In genomic region chr10:8044331-8044907, GRCh38 we compare ENCODE assay signal across 14 cellular contexts. TPM values are rescaled to one million over a fixed set of nuclear protein-coding genes. Genes with fewer than 3 reads are reported as not detected.
DNase-seq lines count a peak whose midpoint lies in the region; ATAC-seq, FAIRE-seq and TF ChIP-seq lines count a peak whose summit lies in the region.
"Had no signal": no experiment of that assay in that cellular context is flagged by ENCODE, and none has a peak within 500 bp of the region (broad histone marks: within the 10 kb centered on the region; RNA-seq: fewer than 3 reads in every experiment).

No MANE protein-coding gene starts in this region.

- peak overlapping the region; percentile 45 for H3K27ac Mint-ChIP-seq in T-helper 2 cell treated with Interferon-gamma antibody and Interleukin-4, amounts not matched to agents 5 μg/mL and 100 μg/mL, for 36 hours
- peak overlapping the region; percentile 79 to 89 (median 88) for H3K27ac Mint-ChIP-seq in IgD-negative memory B cell

- peak overlapping the region; percentile 81 for H3K4me3 Mint-ChIP-seq in T-helper 2 cell treated with Interferon-gamma antibody and Interleukin-4, amounts not matched to agents 5 μg/mL and 100 μg/mL, for 36 hours
- peak overlapping the region; percentile 13 to 58 (median 31) for H3K4me3 Mint-ChIP-seq in IgD-negative memory B cell

- dilution Hi-C loops in endothelial cell of umbilical vein (cut with MboI; ENCODE audit: extremely low pct_ligation_motif_present, low sequenced_read_pairs) = no loop called here

- peaks cover 66% of the 10 kb centered on the region for H3K27me3 Mint-ChIP-seq in T-helper 2 cell treated with Interferon-gamma antibody and Interleukin-4, amounts not matched to agents 5 μg/mL and 100 μg/mL, for 36 hours (ENCODE audit: low read depth)
- peaks cover 86% of the 10 kb centered on the region for H3K27me3 Mint-ChIP-seq in IgD-negative memory B cell

- no peak for ATAC-seq in HG02571 (IDR thresholded peaks at IDR 0.05; ENCODE audit: unreplicated experiment)
- ATAC-seq in GM21528 (IDR thresholded peaks at IDR 0.05; ENCODE audit: low FRiP score, unreplicated experiment) = no peak

- no peak overlapping the region for H3K9ac ChIP-seq in endothelial cell of umbilical vein (replicated peaks; ENCODE audit: extremely low read depth, insufficient read depth, low read length)

- DNase-seq in T-helper 2 cell treated with Interferon-gamma antibody and Interleukin-4, amounts not matched to agents 5 μg/mL and 100 μg/mL, for 36 hours (ENCODE audit: low spot score) = no peak
- DNase-seq in T-helper 2 cell (no peak), endothelial cell of umbilical vein (ENCODE audit: low read depth, low spot score) (peak; percentile 20), retina (peak; percentile 27), GM13976 (ENCODE audit: low spot score) (no peak)
- DNase-seq: EL; NCI-H187 treated with DMSO at 0.1 percent for 48 hours; NK-92 treated with Interleukin-12 subunit alpha and Interleukin-12 subunit beta, amount 100 ng/mL, for 24 hours; T1000 had no signal

- in situ Hi-C loops in GM13976 (cut with MboI; ENCODE audit: low sequenced_read_pairs, unreplicated experiment) = no loop called here

- no peaks in the 10 kb centered on the region for H3K9me3 ChIP-seq in endothelial cell of umbilical vein (replicated peaks; ENCODE audit: control insufficient read depth, insufficient read depth, low read length)

- intact Hi-C loops in endothelial cell of umbilical vein (cut with micrococcal nuclease) = no loop called here

- peaks cover 16% of the 10 kb centered on the region for H3K79me2 ChIP-seq in endothelial cell of umbilical vein (ENCODE audit: control insufficient read depth, insufficient read depth, low read length)

- peaks cover 66% of the 10 kb centered on the region for H3K4me1 Mint-ChIP-seq in T-helper 2 cell treated with Interferon-gamma antibody and Interleukin-4, amounts not matched to agents 5 μg/mL and 100 μg/mL, for 36 hours (ENCODE audit: low read depth)
- peaks cover 17 to 40% (median 38%) of the 10 kb centered on the region in 3 donors for H3K4me1 Mint-ChIP-seq in IgD-negative memory B cell

- no TSS peak for BruUV-seq in endothelial cell of umbilical vein (replicated peaks; lab: Mats Ljungman, UMichigan)

- no peak for TF ChIP-seq POLR2A in endothelial cell of umbilical vein (IDR thresholded peaks at IDR 0.05; ENCODE audit: low read depth, low read length)

- no peaks in the 10 kb centered on the region for H3K9me3 Mint-ChIP-seq in T-helper 2 cell treated with Interferon-gamma antibody and Interleukin-4, amounts not matched to agents 5 μg/mL and 100 μg/mL, for 36 hours
- H3K9me3 Mint-ChIP-seq in IgD-negative memory B cell = peaks cover 0 to 2% (median 1%) of the 10 kb centered on the region in 3 donors

- H3K36me3 ChIP-seq in endothelial cell of umbilical vein (ENCODE audit: control insufficient read depth in 2 of 2, extremely low read depth in 1 of 2, insufficient read depth in 2 of 2, low read length in 2 of 2) = no peaks in the 10 kb centered on the region

- no peaks in the 10 kb centered on the region for H4K20me1 ChIP-seq in endothelial cell of umbilical vein (replicated peaks; ENCODE audit: control insufficient read depth, extremely low read depth, insufficient read depth, low read length)

- FAIRE-seq in endothelial cell of umbilical vein (lab: Jason Lieb, UNC) = no peak
- FAIRE-seq: frontal cortex had no signal

- H2AFZ ChIP-seq in endothelial cell of umbilical vein (ENCODE audit: low read depth, low read length) = peak overlapping the region; percentile 75

- H3K4me3 ChIP-seq in endothelial cell of umbilical vein (replicated peaks in 1 of 3; ENCODE audit: insufficient read depth in 1 of 3, low read depth in 1 of 3, low read length in 3 of 3) = peak overlapping the region in 2 of 3 experiments; percentile 1 to 63

- H3K4me1 ChIP-seq in endothelial cell of umbilical vein (ENCODE audit: control insufficient read depth, extremely low read depth, insufficient read depth, low read length) = peaks cover 73% of the 10 kb centered on the region

- H3K4me2 ChIP-seq in endothelial cell of umbilical vein (ENCODE audit: insufficient read depth, low read length) = peak overlapping the region; percentile 93

- H3K27me3 ChIP-seq in endothelial cell of umbilical vein (ENCODE audit: control insufficient read depth in 2 of 2, insufficient read depth in 2 of 2, low read length in 2 of 2) = peaks cover 7 to 15% of the 10 kb centered on the region in 2 experiments

- H3K27ac ChIP-seq in endothelial cell of umbilical vein (ENCODE audit: insufficient read depth, low read depth, low read length) = peak overlapping the region; percentile 7

- POLR2A ChIA-PET in endothelial cell of umbilical vein (lab: Charles Lee) = no interaction called here

- CTCF ChIA-PET in endothelial cell of umbilical vein (lab: Charles Lee) = interaction anchor here (1.7 kb wide), 1 partner anchor 17 kb away, joined by 4 read pairs; no protein-coding TSS in a partner anchor

- no peaks in the 10 kb centered on the region for H3K9me1 ChIP-seq in endothelial cell of umbilical vein (replicated peaks; ENCODE audit: control insufficient read depth, extremely low read depth, insufficient read depth, low read length)

- no peak for TF ChIP-seq CTCF in endothelial cell of umbilical vein (IDR thresholded peaks at IDR 0.05; ENCODE audit: extremely low read depth in 1 of 2, insufficient read depth in 1 of 2, low read depth in 1 of 2, low read length in 2 of 2)
- TF ChIP-seq CTCF in GM13976 (IDR thresholded peaks at IDR 0.05; ENCODE audit: borderline replicate concordance, control extremely low read depth, extremely low read depth, insufficient read depth, missing control alignments) = no peak

- peaks cover 13% of the 10 kb centered on the region for H3K36me3 Mint-ChIP-seq in T-helper 2 cell treated with Interferon-gamma antibody and Interleukin-4, amounts not matched to agents 5 μg/mL and 100 μg/mL, for 36 hours (ENCODE audit: low read depth)
- peaks cover 3% of the 10 kb centered on the region for H3K36me3 Mint-ChIP-seq in IgD-negative memory B cell

TF ChIP-seq in endothelial cell of umbilical vein, 7 proteins besides CTCF, POLR2A, EP300 and RAD21:
- TF ChIP-seq JUN (IDR thresholded peaks at IDR 0.05; ENCODE audit: borderline replicate concordance, insufficient read depth, insufficient read length, low read depth) = no peak
TF ChIP-seq in endothelial cell of umbilical vein: peak in this region for 0.

RNA-seq across cellular contexts. Expression of gene GATA3, which starts 10.1 kb away (rescaled TPM):
- polyA plus RNA-seq in IgD-negative memory B cell (2.0 TPM), endothelial cell of umbilical vein (7.2 and 9.3 TPM in 2 replicates)
- total RNA-seq in endothelial cell of umbilical vein = 30.9 and 33.0 TPM in 2 replicates
- polyA plus RNA-seq in endothelial cell of umbilical vein (2011; cell fraction: cytosol; rRNA removed) = 6.7 and 7.0 TPM in 2 replicates
- 13.5 and 14.3 TPM in 2 replicates for polyA plus RNA-seq in endothelial cell of umbilical vein (2011; cell fraction: nucleus; rRNA removed)
- polyA plus RNA-seq in endothelial cell of umbilical vein (2012) = 16.6 and 19.7 TPM in 2 replicates
- 2.5 TPM in 2 replicates for polyA minus RNA-seq in endothelial cell of umbilical vein
- polyA minus RNA-seq in endothelial cell of umbilical vein (2011; cell fraction: cytosol; rRNA and poly(A)+ RNA removed) = not detected
- polyA minus RNA-seq in endothelial cell of umbilical vein (2011; cell fraction: nucleus; rRNA and poly(A)+ RNA removed) = 5.0 and 8.9 TPM in 2 replicates
- total RNA-seq: chondrocyte, frontal cortex had no signal

Comparison
In these comparisons a context has a peak if more than half of its experiments do, and no peak if none do; other contexts are left out.
1. DNase-seq: peak in endothelial cell of umbilical vein (single experiment) and retina (single experiment); none in T-helper 2 cell treated with Interferon-gamma antibody and Interleukin-4, amounts not matched to agents 5 μg/mL and 100 μg/mL, for 36 hours (single experiment), T-helper 2 cell (0 of 5) and GM13976 (single experiment).